ENCODE assay signal across 26 cellular contexts in genomic region chr3:191385101-191385500, GRCh38. TPM values are rescaled to one million over a fixed set of nuclear protein-coding genes. Genes with fewer than 3 reads are reported as not detected.
"Had no signal": no experiment of that assay in that cellular context is flagged by ENCODE, and none has a peak within 500 bp of the region (broad histone marks: within the 10 kb centered on the region; RNA-seq: fewer than 3 reads in every experiment).

No MANE protein-coding gene starts in this region.

- ATAC-seq: activated CD4-positive, alpha-beta T cell treated with anti-CD3 and anti-CD28 coated beads for 36 hours; activated T-helper 17 cell treated with anti-CD3 and anti-CD28 coated beads, Interleukin-2, amount 50 U/mL, for 72 hours had no signal

- H2AFZ ChIP-seq: PC-9 had no signal

- H3K27ac ChIP-seq: PC-9, VCaP had no signal

- H3K36me3 Mint-ChIP-seq: activated naive CD8-positive, alpha-beta T cell had no signal

- H3K27me3 Mint-ChIP-seq: activated CD4-positive, alpha-beta memory T cell treated with anti-CD3 and anti-CD28 coated beads, Interleukin-2, amount 10 ng/mL, durations not matched to agents 7 days and 5 days; activated CD4-positive, alpha-beta T cell treated with anti-CD3 and anti-CD28 coated beads for 36 hours; activated naive CD8-positive, alpha-beta T cell; activated T-helper 17 cell treated with anti-CD3 and anti-CD28 coated beads, Interleukin-2, amount 50 U/mL, for 72 hours; brain; central memory CD8-positive, alpha-beta T cell had no signal

- H3K9me3 Mint-ChIP-seq: activated CD4-positive, alpha-beta memory T cell treated with anti-CD3 and anti-CD28 coated beads, Interleukin-2, amount 10 ng/mL, durations not matched to agents 7 days and 5 days; activated T-helper 17 cell treated with anti-CD3 and anti-CD28 coated beads, Interleukin-2, amount 50 U/mL, for 72 hours had no signal

- H3K27ac Mint-ChIP-seq: activated CD4-positive, alpha-beta memory T cell treated with anti-CD3 and anti-CD28 coated beads, Interleukin-2, amount 10 ng/mL, durations not matched to agents 7 days and 5 days; activated CD4-positive, alpha-beta T cell treated with anti-CD3 and anti-CD28 coated beads for 36 hours; activated naive CD4-positive, alpha-beta T cell treated with anti-CD3 and anti-CD28 coated beads for 36 hours; activated naive CD8-positive, alpha-beta T cell; activated T-helper 17 cell treated with anti-CD3 and anti-CD28 coated beads, Interleukin-2, amount 50 U/mL, for 72 hours; brain had no signal

- DNase-seq: activated CD4-positive, alpha-beta memory T cell treated with anti-CD3 and anti-CD28 coated beads, Interleukin-2, amount 10 ng/mL, durations not matched to agents 7 days and 5 days; activated CD4-positive, alpha-beta T cell treated with anti-CD3 and anti-CD28 coated beads for 36 hours; activated CD4-positive, alpha-beta T cell treated with anti-CD3 and anti-CD28 coated beads, Interleukin-2, amount 50 U/mL, for 1 hour; activated gamma-delta T cell; activated naive CD4-positive, alpha-beta T cell treated with anti-CD3 and anti-CD28 coated beads for 36 hours; activated T-cell treated with anti-CD3 and anti-CD28 coated beads for 4 hours; activated T-cell treated with anti-CD3 and anti-CD28 coated beads, Interleukin-2, amount 50 U/mL, for 48 hours; amygdala; Kasumi-1; NCI-H1105 treated with DMSO at 0.1 percent for 48 hours; NCI-H1436 treated with DMSO at 0.1 percent for 48 hours; NCI-H187; NCI-H2081; NCI-H510A treated with DMSO at 0.1 percent for 48 hours; NCI-H69; PC-9; SIG-M5; T-helper 1 cell had no signal

- H3K4me2 ChIP-seq: PC-9 had no signal

- FAIRE-seq: astrocyte had no signal

- H3K4me3 ChIP-seq: PC-9 had no signal

- H3K4me1 Mint-ChIP-seq: activated T-helper 17 cell treated with anti-CD3 and anti-CD28 coated beads, Interleukin-2, amount 50 U/mL, for 72 hours; brain; central memory CD8-positive, alpha-beta T cell had no signal

- H3K4me3 Mint-ChIP-seq: activated CD4-positive, alpha-beta memory T cell treated with anti-CD3 and anti-CD28 coated beads, Interleukin-2, amount 10 ng/mL, durations not matched to agents 7 days and 5 days; activated CD4-positive, alpha-beta T cell treated with anti-CD3 and anti-CD28 coated beads for 36 hours; activated naive CD4-positive, alpha-beta T cell treated with anti-CD3 and anti-CD28 coated beads for 36 hours; activated naive CD8-positive, alpha-beta T cell; activated T-helper 17 cell treated with anti-CD3 and anti-CD28 coated beads, Interleukin-2, amount 50 U/mL, for 72 hours; brain; central memory CD8-positive, alpha-beta T cell had no signal

RNA-seq across cellular contexts. Expression of gene UTS2B, which starts 54.8 kb away (rescaled TPM):
- total RNA-seq: activated CD4-positive, alpha-beta memory T cell treated with anti-CD3 and anti-CD28 coated beads, Interleukin-2, amount 10 ng/mL, durations not matched to agents 7 days and 5 days; activated CD4-positive, alpha-beta T cell treated with anti-CD3 and anti-CD28 coated beads for 36 hours; activated CD8-positive, alpha-beta memory T cell treated with anti-CD3 and anti-CD28 coated beads for 36 hours; activated naive CD4-positive, alpha-beta T cell treated with anti-CD3 and anti-CD28 coated beads for 36 hours; activated T-helper 17 cell treated with anti-CD3 and anti-CD28 coated beads, Interleukin-2, amount 50 U/mL, for 72 hours; T-helper 2 cell treated with Interferon-gamma antibody and Interleukin-4, amounts not matched to agents 100 ng/mL and 5 ng/mL, for 36 hours had no signal
